Comparison of ENCODE assay signal across 18 cellular contexts in genomic region chr15:60972866-60973265, GRCh38.
DNase-seq lines count a peak whose midpoint lies in the region; ATAC-seq and TF ChIP-seq lines count a peak whose summit lies in the region.
"Had no signal": no experiment of that assay in that cellular context is flagged by ENCODE, and none has a peak within 500 bp of the region (broad histone marks: within the 10 kb centered on the region; RNA-seq: fewer than 3 reads in every experiment).

No MANE protein-coding gene starts in this region.

- 82% methylated on average over 4 of the region's 4 CpGs for WGBS in prostate gland

- intact Hi-C loops in prostate gland (cut with DNase I), result no loop called here
- intact Hi-C loops in upper lobe of right lung (cut with DNase I), result no loop called here

- H3K36me3 ChIP-seq in prostate gland (no peaks in the 10 kb centered on the region), upper lobe of right lung (no peaks in the 10 kb centered on the region)
- H3K36me3 ChIP-seq: BLaER1 treated with 17β-estradiol and CSF1 and Interleukin-3, amounts not matched to agents 10 nM and 100 nM; cardiac muscle cell; esophagus squamous epithelium had no signal

- H3K4me1 Mint-ChIP-seq in chondrocyte (ENCODE audit: low read depth), result peaks cover 46% of the 10 kb centered on the region
- H3K4me1 Mint-ChIP-seq: activated B cell treated with CpG ODN at 0.5 μM for 24 hours had no signal

- H3K9me3 ChIP-seq in prostate gland (no peaks in the 10 kb centered on the region), upper lobe of right lung (no peaks in the 10 kb centered on the region)
- H3K9me3 ChIP-seq: BLaER1 treated with 17β-estradiol and CSF1 and Interleukin-3, amounts not matched to agents 10 nM and 100 nM; esophagus squamous epithelium had no signal

- H3K27me3 ChIP-seq in prostate gland (replicated peaks; ENCODE audit: insufficient read depth) (no peaks in the 10 kb centered on the region), upper lobe of right lung (no peaks in the 10 kb centered on the region)
- H3K27me3 ChIP-seq: BLaER1 treated with 17β-estradiol and CSF1 and Interleukin-3, amounts not matched to agents 10 nM and 100 nM; cardiac muscle cell; esophagus squamous epithelium had no signal

- TF ChIP-seq CTCF in chondrocyte (IDR thresholded peaks at IDR 0.05) (no peak), prostate gland (IDR thresholded peaks at IDR 0.05) (no peak), upper lobe of right lung (IDR thresholded peaks at IDR 0.05) (no peak)

- no peak overlapping the region for H3K4me3 ChIP-seq in prostate gland
- no peak overlapping the region for H3K4me3 ChIP-seq in upper lobe of right lung
- H3K4me3 ChIP-seq: BLaER1 treated with 17β-estradiol and CSF1 and Interleukin-3, amounts not matched to agents 10 nM and 100 nM; cardiac muscle cell; esophagus squamous epithelium had no signal

- H3K27ac Mint-ChIP-seq in chondrocyte (ENCODE audit: unreplicated experiment), result peak overlapping the region; percentile 89
- H3K27ac Mint-ChIP-seq: activated B cell treated with CpG ODN at 0.5 μM for 24 hours; activated T-cell treated with anti-CD3 and anti-CD28 coated beads, Interleukin-2, amount 50 U/mL, for 72 hours; nephron had no signal

- DNase-seq in AG08395 (ENCODE audit: low spot score), result peak; percentile 62
- peak; percentile 82 for DNase-seq in M059J (ENCODE audit: low read depth)
- no peak for DNase-seq in chondrocyte (ENCODE audit: low spot score)
- peak; percentile 74 to 91 for DNase-seq in lung microvascular endothelial cell (ENCODE audit: low read depth in 2 of 2)
- no peak for DNase-seq in COLO829 (ENCODE audit: low spot score)
- no peak for DNase-seq in prostate gland (ENCODE audit: low spot score)
- no peak for DNase-seq in NK-92 treated with Interleukin-12 subunit alpha and Interleukin-12 subunit beta, amount 100 ng/mL, for 24 hours (lab: John Stamatoyannopoulos, UW)
- DNase-seq in upper lobe of right lung, result no peak
- DNase-seq: activated B cell treated with CpG ODN at 0.5 μM for 24 hours; activated T-cell treated with anti-CD3 and anti-CD28 coated beads, Interleukin-2, amount 50 U/mL, for 72 hours; esophagus squamous epithelium; kidney; NCI-H1048; NCI-H510A; stimulated activated CD4-positive, alpha-beta T cell treated with anti-CD3 and anti-CD28 coated beads, Interleukin-15, amount 100 ng/mL, for 24 hours had no signal

- H3K27ac ChIP-seq in prostate gland, result no peak overlapping the region
- no peak overlapping the region for H3K27ac ChIP-seq in upper lobe of right lung
- H3K27ac ChIP-seq: BLaER1 treated with 17β-estradiol and CSF1 and Interleukin-3, amounts not matched to agents 10 nM and 100 nM; cardiac muscle cell; esophagus squamous epithelium had no signal

- no peak for ATAC-seq in upper lobe of right lung
- ATAC-seq: activated T-cell treated with anti-CD3 and anti-CD28 coated beads, Interleukin-2, amount 50 U/mL, for 72 hours had no signal

- H3K9me3 Mint-ChIP-seq in chondrocyte (ENCODE audit: low read depth), result peaks cover under 1% of the 10 kb centered on the region
- H3K9me3 Mint-ChIP-seq: activated B cell treated with CpG ODN at 0.5 μM for 24 hours; activated T-cell treated with anti-CD3 and anti-CD28 coated beads, Interleukin-2, amount 50 U/mL, for 72 hours; nephron had no signal

- no peak overlapping the region for H3K4me3 Mint-ChIP-seq in chondrocyte (ENCODE audit: unreplicated experiment)
- H3K4me3 Mint-ChIP-seq: activated B cell treated with CpG ODN at 0.5 μM for 24 hours; activated T-cell treated with anti-CD3 and anti-CD28 coated beads, Interleukin-2, amount 50 U/mL, for 72 hours; nephron had no signal

- no peaks in the 10 kb centered on the region for H3K27me3 Mint-ChIP-seq in chondrocyte (ENCODE audit: low read depth)

- H3K36me3 Mint-ChIP-seq in chondrocyte (ENCODE audit: low read depth), result no peaks in the 10 kb centered on the region

- no peak for TF ChIP-seq POLR2A in prostate gland (IDR thresholded peaks at IDR 0.05)

- H3K4me1 ChIP-seq in prostate gland (replicated peaks) (no peaks in the 10 kb centered on the region), upper lobe of right lung (no peaks in the 10 kb centered on the region)

Comparison
In these comparisons a context has a peak if more than half of its experiments do, and no peak if none do; other contexts are left out.
1. DNase-seq: peak in AG08395 (single experiment), M059J (single experiment) and lung microvascular endothelial cell (2 of 2); none in chondrocyte (single experiment), COLO829 (single experiment), prostate gland (single experiment), NK-92 treated with Interleukin-12 subunit alpha and Interleukin-12 subunit beta, amount 100 ng/mL, for 24 hours (single experiment) and upper lobe of right lung (single experiment).